14 cellular contexts compared by ENCODE assay signal in the genomic region with DNA sequence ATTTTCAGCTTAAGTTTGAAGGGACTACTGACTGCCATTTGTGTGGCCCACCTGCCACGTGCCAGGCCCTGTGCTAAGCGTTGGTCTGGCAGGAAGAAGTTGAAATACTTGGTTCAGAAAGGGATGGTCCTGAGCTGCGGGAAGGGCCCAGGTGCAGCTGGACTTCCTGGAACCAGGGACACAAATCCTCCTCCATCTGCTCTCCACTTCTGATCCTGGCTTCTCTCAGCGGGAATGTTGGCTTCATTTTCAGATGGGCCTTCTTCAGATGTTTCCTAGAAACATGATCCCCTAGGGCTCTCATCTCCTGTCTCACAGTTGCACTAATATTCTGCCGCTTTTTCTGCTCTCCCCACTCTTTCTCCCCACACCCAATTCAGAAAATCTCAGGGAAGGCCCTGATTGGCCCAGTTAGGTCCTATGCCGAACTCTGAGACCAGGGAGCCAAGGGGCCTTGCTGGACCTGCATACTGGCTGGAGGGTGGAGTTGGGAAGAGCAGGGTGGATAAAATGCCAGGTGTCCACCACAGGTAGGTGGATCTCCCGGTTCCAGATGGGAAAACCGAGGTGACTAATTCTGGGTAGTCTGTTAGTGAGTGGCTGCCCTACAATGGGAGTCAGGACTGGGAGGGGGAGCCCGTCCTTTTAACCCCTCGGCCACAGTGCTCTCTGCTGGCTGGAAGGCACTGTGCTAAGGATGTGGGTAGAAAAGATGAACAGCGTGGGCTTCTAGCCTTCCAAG. TPM values are rescaled to one million over a fixed set of nuclear protein-coding genes. Genes with fewer than 3 reads are reported as not detected.
DNase-seq lines count a peak whose midpoint lies in the region; ATAC-seq and TF ChIP-seq lines count a peak whose summit lies in the region.
"Had no signal": no experiment of that assay in that cellular context is flagged by ENCODE, and none has a peak within 500 bp of the region (broad histone marks: within the 10 kb centered on the region; RNA-seq: fewer than 3 reads in every experiment).

No MANE protein-coding gene starts in this region.

- H3K36me3 Mint-ChIP-seq in GM23338 (ENCODE audit: low read depth) = peaks cover 96% of the 10 kb centered on the region
- peaks cover 62% of the 10 kb centered on the region for H3K36me3 Mint-ChIP-seq in activated naive CD8-positive, alpha-beta T cell treated with anti-CD3 and anti-CD28 coated beads, Interleukin-2, amount 10 ng/mL, durations not matched to agents 7 days and 5 days

- peaks cover 70% of the 10 kb centered on the region for H4K20me1 ChIP-seq in GM23338 (replicated peaks; ENCODE audit: insufficient read depth)

- TF ChIP-seq CTCF in C4-2B (conservative IDR thresholded peaks at IDR 0.05) (no peak), GM23338 (conservative IDR thresholded peaks at IDR 0.05; ENCODE audit: low read depth in 2 of 2) (peak in 1 of 2 experiments; percentile 20; a peak in 2 of 4 replicates), BE2C (IDR thresholded peaks at IDR 0.05; ENCODE audit: low read depth, low read length) (no peak)

- peaks cover 46% of the 10 kb centered on the region for H3K27me3 Mint-ChIP-seq in GM23338 (ENCODE audit: insufficient read depth, low read depth, poor library complexity)
- H3K27me3 Mint-ChIP-seq in activated naive CD8-positive, alpha-beta T cell treated with anti-CD3 and anti-CD28 coated beads, Interleukin-2, amount 10 ng/mL, durations not matched to agents 7 days and 5 days = no peaks in the 10 kb centered on the region
- H3K27me3 Mint-ChIP-seq: B cell; CD8-positive, alpha-beta memory T cell had no signal

- no peaks in the 10 kb centered on the region; the same call in 1 of the 2 replicates for H3K9me2 ChIP-seq in GM23338 (ENCODE audit: insufficient read depth)

- H3K4me3 Mint-ChIP-seq in GM23338 = no peak overlapping the region
- no peak overlapping the region for H3K4me3 Mint-ChIP-seq in activated naive CD8-positive, alpha-beta T cell treated with anti-CD3 and anti-CD28 coated beads, Interleukin-2, amount 10 ng/mL, durations not matched to agents 7 days and 5 days
- H3K4me3 Mint-ChIP-seq: B cell had no signal

- H3F3A ChIP-seq in GM23338 (replicated peaks; ENCODE audit: low read depth) = peaks cover 17% of the 10 kb centered on the region; the same call in 1 of the 2 replicates

- H3K27ac ChIP-seq in C4-2B (peak overlapping the region; percentile 68), GM23338 (ENCODE audit: low read depth) (no peak overlapping the region)
- H3K27ac ChIP-seq: KMS-11 had no signal

- DNase-seq in GM23338 (ENCODE audit: low spot score) (no peak), iPS-NIHi11 (ENCODE audit: low spot score) (peak; percentile 35), BE2C (no peak)
- no peak for DNase-seq in activated naive CD8-positive, alpha-beta T cell treated with anti-CD3 and anti-CD28 coated beads, Interleukin-2, amount 10 ng/mL, durations not matched to agents 7 days and 5 days
- no peak for DNase-seq in stimulated activated naive CD4-positive, alpha-beta T cell (lab: John Stamatoyannopoulos, UW)
- DNase-seq: CD8-positive, alpha-beta memory T cell; NCI-H1092; NCI-H1694 treated with DMSO at 0.1 percent for 48 hours; NCI-H82 had no signal

- peaks cover 80% of the 10 kb centered on the region for H3K79me2 ChIP-seq in GM23338 (replicated peaks; ENCODE audit: insufficient read depth)

- H3K4me2 ChIP-seq in GM23338 = no peak overlapping the region
- H3K4me2 ChIP-seq: KMS-11 had no signal

- no peak overlapping the region; the same call in none of the 2 replicates for H3K27ac Mint-ChIP-seq in GM23338
- no peak overlapping the region for H3K27ac Mint-ChIP-seq in activated naive CD8-positive, alpha-beta T cell treated with anti-CD3 and anti-CD28 coated beads, Interleukin-2, amount 10 ng/mL, durations not matched to agents 7 days and 5 days
- H3K27ac Mint-ChIP-seq: B cell had no signal

- H3K27me3 ChIP-seq in GM23338 (ENCODE audit: insufficient read depth) (no peaks in the 10 kb centered on the region), BE2C (no peaks in the 10 kb centered on the region)

- H3K9me3 ChIP-seq in BE2C = no peaks in the 10 kb centered on the region

- no peak overlapping the region for H2AFZ ChIP-seq in GM23338

- peak; percentile 37 for ATAC-seq in GM23338
- ATAC-seq in activated naive CD8-positive, alpha-beta T cell treated with anti-CD3 and anti-CD28 coated beads, Interleukin-2, amount 10 ng/mL, durations not matched to agents 7 days and 5 days (ENCODE audit: low read depth) = peak; percentile 31
- ATAC-seq in GM18907 (IDR thresholded peaks at IDR 0.05; ENCODE audit: unreplicated experiment) = no peak
- no peak for ATAC-seq in GM21423 (IDR thresholded peaks at IDR 0.05; ENCODE audit: unreplicated experiment)

- peaks cover 27% of the 10 kb centered on the region for H3K4me1 Mint-ChIP-seq in GM23338
- H3K4me1 Mint-ChIP-seq in activated naive CD8-positive, alpha-beta T cell treated with anti-CD3 and anti-CD28 coated beads, Interleukin-2, amount 10 ng/mL, durations not matched to agents 7 days and 5 days = peaks cover 2% of the 10 kb centered on the region
- H3K4me1 Mint-ChIP-seq: B cell; CD8-positive, alpha-beta memory T cell had no signal

- H3K4me3 ChIP-seq in GM23338 (no peak overlapping the region), BE2C (ENCODE audit: low read depth, low read length) (no peak overlapping the region)

- H3K9me3 Mint-ChIP-seq in GM23338 = no peaks in the 10 kb centered on the region
- no peaks in the 10 kb centered on the region for H3K9me3 Mint-ChIP-seq in activated naive CD8-positive, alpha-beta T cell treated with anti-CD3 and anti-CD28 coated beads, Interleukin-2, amount 10 ng/mL, durations not matched to agents 7 days and 5 days
- H3K9me3 Mint-ChIP-seq: CD8-positive, alpha-beta memory T cell had no signal

- POLR2A ChIA-PET in activated naive CD8-positive, alpha-beta T cell treated with anti-CD3 and anti-CD28 coated beads, Interleukin-2, amount 10 ng/mL, durations not matched to agents 7 days and 5 days (lab: Charles Lee) = interaction anchor here (2.1 kb wide), 1 partner anchor 19 kb away, joined by 14 read pairs; the partner anchor contains the start of gene PSAT1

- H3K36me3 ChIP-seq in GM23338 (ENCODE audit: insufficient read depth) = peaks cover 82% of the 10 kb centered on the region
- peaks cover 88% of the 10 kb centered on the region for H3K36me3 ChIP-seq in BE2C

- H3K4me1 ChIP-seq in GM23338 (ENCODE audit: insufficient read depth) = no peaks in the 10 kb centered on the region
- H3K4me1 ChIP-seq in BE2C = no peaks in the 10 kb centered on the region

TF ChIP-seq in GM23338, 12 proteins besides CTCF, POLR2A, EP300 and RAD21 (continues in another document):
- no peak for TF ChIP-seq EZH2phosphoT487 (IDR thresholded peaks at IDR 0.05; ENCODE audit: unreplicated experiment)
- no peak for TF ChIP-seq EZH2 (IDR thresholded peaks at IDR 0.05; ENCODE audit: low read depth, unreplicated experiment)
- no peak for TF ChIP-seq STAT1 (IDR thresholded peaks at IDR 0.05; ENCODE audit: unreplicated experiment)
- TF ChIP-seq POLR2AphosphoS5 (IDR thresholded peaks at IDR 0.05; ENCODE audit: low read depth) = no peak; the same call in none of the 2 replicates
- no peak for TF ChIP-seq NANOG (IDR thresholded peaks at IDR 0.05; ENCODE audit: borderline replicate concordance)
- TF ChIP-seq CREB1 (CRISPR knock-in tag; IDR thresholded peaks at IDR 0.05; ENCODE audit: low read depth) = no peak
- no peak for TF ChIP-seq JUNB (IDR thresholded peaks at IDR 0.05; ENCODE audit: unreplicated experiment)

RNA-seq across cellular contexts. Expression of gene PSAT1, which starts 19.4 kb away (rescaled TPM):
- total RNA-seq in GM23338 (2014; rRNA removed; shearing (Covaris generic)) = 486 and 511 TPM in 2 replicates
- polyA plus RNA-seq in GM23338 (2016; fragmentation: Nextera tagmentation; extraction: Ambion mirVana) = 386 and 414 TPM in 2 replicates
- total RNA-seq in activated naive CD8-positive, alpha-beta T cell treated with anti-CD3 and anti-CD28 coated beads, Interleukin-2, amount 10 ng/mL, durations not matched to agents 7 days and 5 days = 10 to 100 TPM; 71.9 to 78.9 TPM
- 217 TPM for polyA plus RNA-seq in BE2C (2012; ENCODE audit: insufficient read depth, insufficient read length, low read depth)

Comparison
In these comparisons a context has a peak if more than half of its experiments do, and no peak if none do; other contexts are left out.
1. ATAC-seq: peak in GM23338 (single experiment) and activated naive CD8-positive, alpha-beta T cell treated with anti-CD3 and anti-CD28 coated beads, Interleukin-2, amount 10 ng/mL, durations not matched to agents 7 days and 5 days (single experiment); none in GM18907 (single experiment) and GM21423 (single experiment).